In genomic region chr15:77856718-77857346, GRCh38 we compare ENCODE assay signal across 17 cellular contexts.
DNase-seq lines count a peak whose midpoint lies in the region; ATAC-seq and TF ChIP-seq lines count a peak whose summit lies in the region.
"Had no signal": no experiment of that assay in that cellular context is flagged by ENCODE, and none has a peak within 500 bp of the region (broad histone marks: within the 10 kb centered on the region; RNA-seq: fewer than 3 reads in every experiment).

No MANE protein-coding gene starts in this region.

- H3K9me3 ChIP-seq in H9 (ENCODE audit: control insufficient read depth, low read depth, low read length) (no peaks in the 10 kb centered on the region), Karpas-422 (ENCODE audit: low read length) (no peaks in the 10 kb centered on the region), lower lobe of right lung (no peaks in the 10 kb centered on the region)
- H3K9me3 ChIP-seq: BE2C, Peyer's patch had no signal

- no peaks in the 10 kb centered on the region for H3K36me3 Mint-ChIP-seq in H9 (ENCODE audit: insufficient read depth in 1 of 3, low read depth in 3 of 3)
- no peaks in the 10 kb centered on the region for H3K36me3 Mint-ChIP-seq in brain
- H3K36me3 Mint-ChIP-seq: CD8-positive, alpha-beta T cell; IgD-negative memory B cell had no signal

- H3K4me1 Mint-ChIP-seq in H9 (peaks cover 16 to 28% of the 10 kb centered on the region in 2 experiments), brain (peaks cover 37% of the 10 kb centered on the region)

- no peaks in the 10 kb centered on the region for H3K79me1 ChIP-seq in H9 (ENCODE audit: insufficient read depth, low read depth, low read length, poor library complexity, severe bottlenecking)

- H3K14ac ChIP-seq in H9 (ENCODE audit: insufficient read depth, low read length), result no peak overlapping the region

- no peak overlapping the region for H4K5ac ChIP-seq in H9 (ENCODE audit: insufficient read length, low read depth, low read length)

- no peak overlapping the region for H3K27ac Mint-ChIP-seq in H9
- peak overlapping the region in 4 of 5 experiments; percentile 16 to 83 (median 54) for H3K27ac Mint-ChIP-seq in brain
- H3K27ac Mint-ChIP-seq: CD8-positive, alpha-beta T cell; GM23338 had no signal

- H3K9me3 Mint-ChIP-seq in H9 (no peaks in the 10 kb centered on the region; a peak in 2 of 5 replicates), brain (peaks cover 0 to 2% (median 0%) of the 10 kb centered on the region in 5 experiments)
- H3K9me3 Mint-ChIP-seq: CD8-positive, alpha-beta T cell; GM23338; IgD-negative memory B cell had no signal

- H3K27ac ChIP-seq in H9 (ENCODE audit: insufficient read length, low read depth, low read length) (no peak overlapping the region), Karpas-422 (ENCODE audit: low read length) (no peak overlapping the region), lower lobe of right lung (no peak overlapping the region)
- H3K27ac ChIP-seq: Peyer's patch had no signal

- H3K4me3 ChIP-seq in Karpas-422 (ENCODE audit: low read length) (no peak overlapping the region), lower lobe of right lung (no peak overlapping the region)
- H3K4me3 ChIP-seq: GM23338, Peyer's patch had no signal

- TF ChIP-seq CTCF in H9 (conservative IDR thresholded peaks at IDR 0.05), result no peak
- TF ChIP-seq CTCF in brain (conservative IDR thresholded peaks at IDR 0.05), result no peak
- no peak for TF ChIP-seq CTCF in lower lobe of right lung (IDR thresholded peaks at IDR 0.05)

- H3K27me3 Mint-ChIP-seq in H9 (ENCODE audit: low read depth) (peaks cover 9% of the 10 kb centered on the region), brain (no peaks in the 10 kb centered on the region)

- no peak overlapping the region for H4K8ac ChIP-seq in H9 (replicated peaks; ENCODE audit: insufficient read length, low read depth, low read length)

- no peak overlapping the region for H2BK5ac ChIP-seq in H9 (ENCODE audit: insufficient read length, low read length)

- H3K9ac ChIP-seq in H9 (ENCODE audit: extremely low read depth, insufficient read length, low read length) (no peak overlapping the region), Karpas-422 (ENCODE audit: low read length) (peak overlapping the region; percentile 39)

- intact Hi-C loops in lower lobe of right lung (cut with DNase I), result no loop called here

- no peak overlapping the region for H2BK20ac ChIP-seq in H9 (ENCODE audit: low read depth, low read length, poor library complexity, severe bottlenecking)

- H3K4me3 Mint-ChIP-seq in H9 (no peak overlapping the region), brain (no peak overlapping the region)
- H3K4me3 Mint-ChIP-seq: CD8-positive, alpha-beta T cell; GM23338; IgD-negative memory B cell had no signal

- H3K23me2 ChIP-seq in H9 (ENCODE audit: insufficient read length, low read depth, low read length, poor library complexity, severe bottlenecking), result no peaks in the 10 kb centered on the region

- no peak overlapping the region for H3K4ac ChIP-seq in H9 (ENCODE audit: low read depth, low read length)

- H3K4me1 ChIP-seq in H9 (ENCODE audit: insufficient read depth, low read length), result no peaks in the 10 kb centered on the region
- H3K4me1 ChIP-seq in Karpas-422 (ENCODE audit: low read length), result peaks cover 46% of the 10 kb centered on the region
- H3K4me1 ChIP-seq in lower lobe of right lung, result no peaks in the 10 kb centered on the region
- H3K4me1 ChIP-seq: BE2C, Peyer's patch had no signal

- H3K18ac ChIP-seq in H9 (ENCODE audit: insufficient read length, low read depth, low read length), result no peak overlapping the region

- no peaks in the 10 kb centered on the region for H3K27me3 ChIP-seq in H9 (ENCODE audit: insufficient read depth, low read length)
- H3K27me3 ChIP-seq in Karpas-422 (ENCODE audit: low read length), result no peaks in the 10 kb centered on the region
- H3K27me3 ChIP-seq in lower lobe of right lung (ENCODE audit: low read depth), result no peaks in the 10 kb centered on the region
- H3K27me3 ChIP-seq: BE2C, Peyer's patch had no signal

- H3K36me3 ChIP-seq in Karpas-422 (ENCODE audit: insufficient read depth, low read length) (no peaks in the 10 kb centered on the region), lower lobe of right lung (no peaks in the 10 kb centered on the region)
- H3K36me3 ChIP-seq: BE2C, Peyer's patch had no signal

- no peak overlapping the region for H2BK120ac ChIP-seq in H9 (ENCODE audit: low read depth, low read length, poor library complexity, severe bottlenecking)

- H2BK12ac ChIP-seq in H9 (ENCODE audit: insufficient read length, low read depth, low read length), result no peak overlapping the region

- ATAC-seq in lower lobe of right lung (no peak), GM21367 (IDR thresholded peaks at IDR 0.05; ENCODE audit: unreplicated experiment) (no peak)
- ATAC-seq: CD8-positive, alpha-beta T cell; GM23338 had no signal

- H2BK15ac ChIP-seq in H9 (ENCODE audit: low read depth, low read length), result no peak overlapping the region

- no peak overlapping the region for H4K91ac ChIP-seq in H9 (ENCODE audit: insufficient read length, low read depth, low read length)

- H3K56ac ChIP-seq in H9 (ENCODE audit: insufficient read length, low read depth, low read length), result no peak overlapping the region

- H3K23ac ChIP-seq in H9 (ENCODE audit: insufficient read length, low read depth, low read length), result no peak overlapping the region

- no peak overlapping the region for H3K4me2 ChIP-seq in H9 (ENCODE audit: insufficient read depth, insufficient read length, low read length)
- H3K4me2 ChIP-seq in Karpas-422 (ENCODE audit: low read depth, low read length, poor library complexity, severe bottlenecking), result peak overlapping the region; percentile 16
- H3K4me2 ChIP-seq: GM23338 had no signal

- DNase-seq in H9, result peak; percentile 6
- peak; percentile 50 for DNase-seq in Karpas-422
- peak; percentile 8 for DNase-seq in lower lobe of right lung
- DNase-seq in NCI-H1436 (lab: John Stamatoyannopoulos, UW), result no peak
- no peak for DNase-seq in SKM-1 treated with dmso at 0.1 percent for 144 hours (lab: John Stamatoyannopoulos, UW; ENCODE audit: unreplicated experiment)
- DNase-seq: BE2C; CD8-positive, alpha-beta T cell; GF-D8; MV-4-11; NCI-H1436 treated with DMSO at 0.1 percent for 48 hours; NCI-H345; Peyer's patch; SIG-M5 had no signal

- no CpG with 5 or more reads among the region's 1 CpG for WGBS in H9 (ENCODE audit: extremely low coverage, insufficient read length, low lambda C conversion rate)

- H3T11ph ChIP-seq in H9 (ENCODE audit: low read length), result no peak overlapping the region

- H2AK5ac ChIP-seq in H9 (ENCODE audit: insufficient read length, low read length), result no peak overlapping the region

- H4K20me1 ChIP-seq in H9 (ENCODE audit: control insufficient read depth, insufficient read depth, insufficient read length) (no peaks in the 10 kb centered on the region), Karpas-422 (ENCODE audit: insufficient read depth, low read depth, low read length) (no peaks in the 10 kb centered on the region)

- H2AFZ ChIP-seq in H9 (ENCODE audit: low read length) (no peak overlapping the region), Karpas-422 (ENCODE audit: low read length) (no peak overlapping the region)
- H2AFZ ChIP-seq: GM23338 had no signal

- H3K79me2 ChIP-seq in H9 (ENCODE audit: insufficient read depth, low read length) (no peaks in the 10 kb centered on the region), Karpas-422 (ENCODE audit: low read length) (no peaks in the 10 kb centered on the region)

- H3K9me2 ChIP-seq in Karpas-422 (replicated peaks; ENCODE audit: insufficient read depth, low read length), result no peaks in the 10 kb centered on the region

Comparison
In these comparisons a context has a peak if more than half of its experiments do, and no peak if none do; other contexts are left out.
1. DNase-seq: peak in H9 (single experiment), Karpas-422 (single experiment) and lower lobe of right lung (single experiment); none in NCI-H1436 (single experiment) and SKM-1 treated with dmso at 0.1 percent for 144 hours (single experiment).
2. H3K27ac Mint-ChIP-seq: peak in brain (4 of 5); none in H9 (0 of 3).